In the genomic region with DNA sequence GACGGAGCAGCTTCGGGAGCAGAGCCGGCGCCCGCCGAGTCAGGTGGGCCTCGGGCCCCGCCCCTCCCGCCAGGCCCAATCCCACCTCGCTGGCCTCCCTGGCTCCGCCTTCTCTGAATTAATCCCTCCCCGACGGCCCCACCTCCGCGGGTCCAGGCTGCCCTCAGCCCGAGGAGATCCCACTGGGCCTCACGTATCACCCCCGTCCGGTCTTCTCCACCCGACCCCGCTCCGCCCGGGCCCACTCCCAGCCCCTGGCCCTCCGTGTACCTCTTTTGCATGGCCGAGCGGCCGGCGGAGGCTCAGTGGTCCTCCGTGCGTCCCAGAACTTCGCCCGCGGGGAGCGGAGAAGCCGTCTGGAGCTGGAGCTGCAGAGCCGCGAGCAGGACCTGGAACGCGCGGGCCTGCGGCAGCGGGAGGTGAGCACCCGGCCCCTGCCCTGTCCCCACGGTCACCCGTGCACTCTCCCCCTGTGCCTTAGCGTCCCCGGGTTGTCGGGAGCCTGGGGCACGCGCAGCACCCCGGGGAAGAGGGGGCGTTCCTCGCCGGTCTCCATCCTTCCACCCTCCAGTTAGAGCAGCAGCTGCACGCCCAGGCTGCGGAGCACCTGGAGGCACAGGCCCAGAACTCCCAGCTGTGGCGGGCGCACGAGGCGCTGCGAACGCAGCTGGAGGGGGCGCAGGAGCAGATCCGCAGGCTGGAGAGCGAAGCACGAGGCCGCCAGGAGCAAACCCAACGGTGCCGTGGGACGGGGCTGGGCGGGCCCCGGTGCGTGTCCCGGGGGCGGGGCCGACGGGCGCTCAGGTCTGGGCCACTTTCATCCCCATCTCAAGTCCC, we compare ENCODE assay signal across 9 cellular contexts. TPM values are rescaled to one million over a fixed set of nuclear protein-coding genes. Genes with fewer than 3 reads are reported as not detected.
DNase-seq lines count a peak whose midpoint lies in the region; TF ChIP-seq lines count a peak whose summit lies in the region.
"Had no signal": no experiment of that assay in that cellular context is flagged by ENCODE, and none has a peak within 500 bp of the region (broad histone marks: within the 10 kb centered on the region; RNA-seq: fewer than 3 reads in every experiment).

No MANE protein-coding gene starts in this region.

- TF ChIP-seq CTCF in endothelial cell (IDR thresholded peaks at IDR 0.05; ENCODE audit: unreplicated experiment) (no peak), mesothelial cell of epicardium (IDR thresholded peaks at IDR 0.05; ENCODE audit: unreplicated experiment) (no peak)

- peaks cover 85% of the 10 kb centered on the region for H3K27me3 ChIP-seq in thymus (ENCODE audit: control insufficient read depth, insufficient read depth)
- H3K27me3 ChIP-seq: body of pancreas had no signal

- peaks cover 6% of the 10 kb centered on the region for H3K9me3 ChIP-seq in thymus (ENCODE audit: control insufficient read depth)
- H3K9me3 ChIP-seq: body of pancreas had no signal

- no peak overlapping the region for H3K27ac ChIP-seq in thymus (ENCODE audit: low read depth)

- no peaks in the 10 kb centered on the region for H3K36me3 Mint-ChIP-seq in endothelial cell (ENCODE audit: low read depth, unreplicated experiment)
- H3K36me3 Mint-ChIP-seq in mesothelial cell of epicardium, result no peaks in the 10 kb centered on the region

- H3K4me3 Mint-ChIP-seq in endothelial cell (ENCODE audit: unreplicated experiment), result no peak overlapping the region
- peak overlapping the region; percentile 50 for H3K4me3 Mint-ChIP-seq in mesothelial cell of epicardium

- no peaks in the 10 kb centered on the region for H3K36me3 ChIP-seq in thymus (ENCODE audit: control insufficient read depth, insufficient read depth)

- DNase-seq in activated T-cell treated with anti-CD3 and anti-CD28 coated beads for 1 hour (ENCODE audit: low read depth) (peak; percentile 43), activated T-cell treated with anti-CD3 and anti-CD28 coated beads for 4 hours (no peak), NCI-H187 treated with DMSO at 0.1 percent for 48 hours (lab: John Stamatoyannopoulos, UW) (peak; percentile 64), endothelial cell (ENCODE audit: low spot score) (peak; percentile 79), mesothelial cell of epicardium (ENCODE audit: low spot score in 2 of 2, unreplicated experiment in 2 of 2) (peak in 1 of 2 experiments; percentile 86), occipital lobe (lab: John Stamatoyannopoulos, UW) (no peak)
- peak; percentile 67 to 71 for DNase-seq in activated CD4-positive, alpha-beta T cell treated with anti-CD3 and anti-CD28 coated beads, Interleukin-2, amount 50 U/mL, for 48 hours

- peak overlapping the region; percentile 33 for H3K4me3 ChIP-seq in thymus (ENCODE audit: low read length)
- H3K4me3 ChIP-seq: body of pancreas had no signal

- peaks cover 16% of the 10 kb centered on the region for H3K4me1 ChIP-seq in thymus (ENCODE audit: control insufficient read depth, insufficient read depth, low read length)

- H3K4me1 Mint-ChIP-seq in endothelial cell (ENCODE audit: unreplicated experiment) (peaks cover 21% of the 10 kb centered on the region), mesothelial cell of epicardium (peaks cover 43% of the 10 kb centered on the region)

- H3K9me3 Mint-ChIP-seq in endothelial cell (ENCODE audit: unreplicated experiment) (no peaks in the 10 kb centered on the region), mesothelial cell of epicardium (no peaks in the 10 kb centered on the region)

- H3K27ac Mint-ChIP-seq in endothelial cell (ENCODE audit: unreplicated experiment), result no peak overlapping the region
- H3K27ac Mint-ChIP-seq in mesothelial cell of epicardium, result no peak overlapping the region

- H3K27me3 Mint-ChIP-seq in endothelial cell (ENCODE audit: unreplicated experiment) (peaks cover 18% of the 10 kb centered on the region), mesothelial cell of epicardium (ENCODE audit: low read depth) (peaks cover 51% of the 10 kb centered on the region)

- 3% methylated on average over 78 of the region's 78 CpGs for WGBS in thymus

RNA-seq across cellular contexts. Expression of a gene that starts 2.2 kb away (rescaled TPM):
- total RNA-seq in endothelial cell (ENCODE audit: unreplicated experiment) (49.6 TPM), mesothelial cell of epicardium (125 to 142 TPM (median 140 TPM) in 3 replicates), occipital lobe (44.1 TPM)
- 82.3 TPM for polyA plus RNA-seq in thymus

RNA-seq across cellular contexts. Expression of a gene that starts 2.8 kb away (rescaled TPM):
- total RNA-seq in endothelial cell (ENCODE audit: unreplicated experiment) (28.8 TPM), mesothelial cell of epicardium (9.9 to 10.6 TPM (median 10.0 TPM) in 3 replicates), occipital lobe (0.31 TPM)
- 6.2 TPM for polyA plus RNA-seq in thymus

RNA-seq across cellular contexts. Expression of a gene that starts 11.8 kb away (rescaled TPM):
- total RNA-seq in endothelial cell (ENCODE audit: unreplicated experiment) (40.5 TPM), mesothelial cell of epicardium (41.3 to 50.9 TPM (median 50.0 TPM) in 3 replicates), occipital lobe (5.3 TPM)
- 83.6 TPM for polyA plus RNA-seq in thymus

RNA-seq across cellular contexts. Expression of a gene that starts 11.8 kb away (rescaled TPM):
- total RNA-seq in endothelial cell (ENCODE audit: unreplicated experiment) (76.7 TPM), mesothelial cell of epicardium (78.7 to 80.2 TPM (median 79.8 TPM) in 3 replicates), occipital lobe (14.5 TPM)
- polyA plus RNA-seq in thymus, result 92.1 TPM

RNA-seq across cellular contexts. Expression of a gene that starts 12.1 kb away (rescaled TPM):
- total RNA-seq in endothelial cell (ENCODE audit: unreplicated experiment), result 26.4 TPM
- 94.1 to 98.8 TPM (median 96.6 TPM) in 3 replicates for total RNA-seq in mesothelial cell of epicardium
- 56.7 TPM for polyA plus RNA-seq in thymus
- 18.6 TPM for total RNA-seq in occipital lobe

Comparison
In these comparisons a context has a peak if more than half of its experiments do, and no peak if none do; other contexts are left out.
1. DNase-seq: peak in activated T-cell treated with anti-CD3 and anti-CD28 coated beads for 1 hour (single experiment), NCI-H187 treated with DMSO at 0.1 percent for 48 hours (single experiment), activated CD4-positive, alpha-beta T cell treated with anti-CD3 and anti-CD28 coated beads, Interleukin-2, amount 50 U/mL, for 48 hours (2 of 2) and endothelial cell (single experiment); none in activated T-cell treated with anti-CD3 and anti-CD28 coated beads for 4 hours (single experiment) and occipital lobe (single experiment).